ENCODE assay signal across 8 cellular contexts in the genomic region with DNA sequence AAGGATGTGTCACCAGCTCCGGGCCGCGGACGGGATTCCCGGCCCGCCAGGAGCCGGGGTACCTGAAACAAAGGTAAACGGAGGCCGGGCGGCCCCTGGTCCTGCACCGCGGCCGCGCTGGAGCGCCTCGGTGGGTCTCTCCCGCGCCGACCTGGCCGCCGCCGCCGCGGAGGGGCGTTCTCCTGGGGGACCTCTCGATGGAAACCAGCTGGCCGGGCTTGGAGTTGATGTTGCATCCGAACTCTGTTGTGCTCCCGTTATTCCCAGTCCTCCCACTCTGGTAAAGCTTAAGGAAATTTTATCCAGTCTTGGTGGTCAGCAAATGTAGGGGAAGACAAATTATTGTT. TPM values are rescaled to one million over a fixed set of nuclear protein-coding genes. Genes with fewer than 3 reads are reported as not detected.
DNase-seq lines count a peak whose midpoint lies in the region; ATAC-seq and TF ChIP-seq lines count a peak whose summit lies in the region.

No MANE protein-coding gene starts in this region.

- peak overlapping the region; percentile 92 for H3K27ac ChIP-seq in psoas muscle

- H3K4me3 ChIP-seq in WI38 (ENCODE audit: low read depth, low read length) (peak overlapping the region; percentile 82), psoas muscle (peak overlapping the region; percentile 82)

- peaks cover 43% of the 10 kb centered on the region for H3K4me1 ChIP-seq in psoas muscle

- TF ChIP-seq CTCF in WI38 (IDR thresholded peaks at IDR 0.05; ENCODE audit: low read depth, low read length), result no peak
- TF ChIP-seq CTCF in psoas muscle (IDR thresholded peaks at IDR 0.05), result no peak

- ATAC-seq in HG02588 (IDR thresholded peaks at IDR 0.05; ENCODE audit: unreplicated experiment) (peak; percentile 14), Right ventricle myocardium superior (ENCODE audit: poor library complexity) (peak; percentile 34), psoas muscle (peak in 2 of 4 donors; percentile 3 to 27), HG03460 (IDR thresholded peaks at IDR 0.05; ENCODE audit: unreplicated experiment) (no peak)

- intact Hi-C loops in Right ventricle myocardium superior (cut with DNase I) (no loop called here), psoas muscle (cut with DNase I) (loop anchor here (5.0 to 10.0 kb wide), 4 partner anchors 44 to 228 kb away; partner anchors contain the start of gene MSL2 (in 1 of the 2))

- 0 to 1% (median 0%) methylated on average over 28 to 29 of the region's 29 CpGs for WGBS in psoas muscle, 3 donors

- no peaks in the 10 kb centered on the region for H3K27me3 ChIP-seq in psoas muscle (ENCODE audit: insufficient read depth in 3 of 3, low read length in 2 of 3)

- H3K9me3 ChIP-seq in psoas muscle, result no peaks in the 10 kb centered on the region

- DNase-seq in D341Med (ENCODE audit: low spot score), result peak; percentile 76
- peak; percentile 70 for DNase-seq in Right ventricle myocardium superior
- DNase-seq in psoas muscle, result no peak
- DNase-seq in GDM1 (lab: John Stamatoyannopoulos, UW), result no peak
- DNase-seq in amniotic stem cell (lab: John Stamatoyannopoulos, UW), result no peak

- no peaks in the 10 kb centered on the region for H3K36me3 ChIP-seq in psoas muscle (ENCODE audit: insufficient read depth in 1 of 2, low read depth in 1 of 2)

RNA-seq across cellular contexts. Expression of gene PPP2R3A, which starts 0.8 kb away (rescaled TPM):
- 98.1 TPM for total RNA-seq in Right ventricle myocardium superior
- total RNA-seq in psoas muscle, result 100 to 1,000 TPM in 1 of 4 donors, 10 to 100 TPM in 3; 45.5 to 134 (median 52.6) TPM
- 10 to 100 TPM in 2 of 3 donors, 1 to 10 TPM in 1; 5.4 to 16.8 (median 13.2) TPM for polyA plus RNA-seq in psoas muscle

Comparison
In these comparisons a context has a peak if more than half of its experiments do, and no peak if none do; other contexts are left out.
1. DNase-seq: peak in D341Med (single experiment) and Right ventricle myocardium superior (single experiment); none in psoas muscle (0 of 2), GDM1 (single experiment) and amniotic stem cell (single experiment).